Comparison of ENCODE assay signal across 8 cellular contexts in genomic region chr17:8126306-8127066, GRCh38. TPM values are rescaled to one million over a fixed set of nuclear protein-coding genes. Genes with fewer than 3 reads are reported as not detected.
DNase-seq lines count a peak whose midpoint lies in the region; ATAC-seq, FAIRE-seq and TF ChIP-seq lines count a peak whose summit lies in the region.

No MANE protein-coding gene starts in this region.

- under 1% methylated on average over 30 of the region's 61 CpGs for WGBS in hepatocyte (ENCODE audit: low lambda C conversion rate, missing lambda C conversion rate)

- H3K36me3 Mint-ChIP-seq in Caco-2 (ENCODE audit: insufficient read depth, unreplicated experiment) = peaks cover 36% of the 10 kb centered on the region
- H3K36me3 Mint-ChIP-seq in astrocyte (ENCODE audit: low read depth, unreplicated experiment) = no peaks in the 10 kb centered on the region

- no peak for FAIRE-seq in astrocyte (lab: Jason Lieb, UNC)

- H3K4me3 ChIP-seq in Caco-2 (ENCODE audit: low read depth, low read length) = peak overlapping the region; percentile 54
- H3K4me3 ChIP-seq in H7 (ENCODE audit: insufficient read depth, low read depth, low read length) = peak overlapping the region; percentile 74
- H3K4me3 ChIP-seq in PC-9 = peak overlapping the region; percentile 81
- peak overlapping the region; percentile 60 for H3K4me3 ChIP-seq in astrocyte (ENCODE audit: insufficient read depth, low read depth, low read length)
- H3K4me3 ChIP-seq in hepatocyte = peak overlapping the region; percentile 90

- H3K9me3 Mint-ChIP-seq in Caco-2 (ENCODE audit: unreplicated experiment) (no peaks in the 10 kb centered on the region), astrocyte (ENCODE audit: unreplicated experiment) (no peaks in the 10 kb centered on the region)

- peak overlapping the region; percentile 74 for H3K9ac ChIP-seq in astrocyte (ENCODE audit: low read length)

- H3K9me2 ChIP-seq in PC-9 (ENCODE audit: insufficient read depth) (no peaks in the 10 kb centered on the region), hepatocyte (replicated peaks; ENCODE audit: insufficient read depth) (no peaks in the 10 kb centered on the region)

- H3K27ac ChIP-seq in PC-9 (peak overlapping the region; percentile 34; the same call in 1 of the 2 replicates), astrocyte (ENCODE audit: low read depth, low read length) (no peak overlapping the region), hepatocyte (peak overlapping the region; percentile 10)

- peak overlapping the region; percentile 95 for H3K4me2 ChIP-seq in PC-9
- H3K4me2 ChIP-seq in astrocyte (ENCODE audit: low read length) = peak overlapping the region; percentile 97
- peak overlapping the region; percentile 88 for H3K4me2 ChIP-seq in hepatocyte

- peak; percentile 34 for ATAC-seq in sciatic nerve

- H3K27ac Mint-ChIP-seq in Caco-2 (ENCODE audit: unreplicated experiment) (peak overlapping the region; percentile 64), astrocyte (ENCODE audit: unreplicated experiment) (no peak overlapping the region)

- H4K20me1 ChIP-seq in PC-9 (ENCODE audit: insufficient read depth) (no peaks in the 10 kb centered on the region), astrocyte (ENCODE audit: insufficient read depth, low read length) (peaks cover 8% of the 10 kb centered on the region), hepatocyte (ENCODE audit: insufficient read depth, poor library complexity, severe bottlenecking) (no peaks in the 10 kb centered on the region)

- H3K27me3 Mint-ChIP-seq in Caco-2 (ENCODE audit: insufficient read depth, unreplicated experiment) = peaks cover 3% of the 10 kb centered on the region
- H3K27me3 Mint-ChIP-seq in astrocyte (ENCODE audit: low read depth, unreplicated experiment) = peaks cover 48% of the 10 kb centered on the region

- TF ChIP-seq CTCF in Caco-2 (IDR thresholded peaks at IDR 0.05; ENCODE audit: insufficient read depth in 1 of 2, low read depth in 1 of 2, low read length in 1 of 2, severe bottlenecking in 1 of 2, unreplicated experiment in 1 of 2) (no peak), PC-9 (conservative IDR thresholded peaks at IDR 0.05) (no peak), astrocyte (IDR thresholded peaks at IDR 0.05; ENCODE audit: insufficient read depth, low read depth, low read length) (no peak), hepatocyte (IDR thresholded peaks at IDR 0.05; ENCODE audit: poor library complexity) (no peak)

- H3K79me2 ChIP-seq in PC-9 (ENCODE audit: low read depth) = no peaks in the 10 kb centered on the region
- H3K79me2 ChIP-seq in astrocyte (ENCODE audit: insufficient read depth, low read length) = no peaks in the 10 kb centered on the region
- no peaks in the 10 kb centered on the region for H3K79me2 ChIP-seq in hepatocyte

- no peaks in the 10 kb centered on the region for H3K36me3 ChIP-seq in Caco-2 (ENCODE audit: control insufficient read depth, insufficient read depth, low read length)
- no peaks in the 10 kb centered on the region for H3K36me3 ChIP-seq in H7 (replicated peaks; ENCODE audit: control insufficient read depth, insufficient read depth, low read length)
- no peaks in the 10 kb centered on the region for H3K36me3 ChIP-seq in PC-9 (ENCODE audit: low read depth)
- H3K36me3 ChIP-seq in astrocyte (ENCODE audit: insufficient read depth, low read length) = no peaks in the 10 kb centered on the region
- no peaks in the 10 kb centered on the region for H3K36me3 ChIP-seq in hepatocyte (replicated peaks; ENCODE audit: insufficient read depth, low read depth)

- H3K27me3 ChIP-seq in Caco-2 (replicated peaks; ENCODE audit: control insufficient read depth, insufficient read depth, low read length) (no peaks in the 10 kb centered on the region; the same call in 1 of the 2 replicates), H7 (ENCODE audit: control insufficient read depth, insufficient read depth, low read length) (peaks cover 57% of the 10 kb centered on the region), PC-9 (ENCODE audit: insufficient read depth, low read depth) (no peaks in the 10 kb centered on the region), astrocyte (ENCODE audit: insufficient read depth, low read length) (peaks cover 20% of the 10 kb centered on the region), hepatocyte (peaks cover 29% of the 10 kb centered on the region)

- H3F3A ChIP-seq in PC-9 (ENCODE audit: insufficient read depth, low read depth) = peaks cover 11% of the 10 kb centered on the region; the same call in 1 of the 2 replicates

- peak overlapping the region; percentile 89 for H2AFZ ChIP-seq in PC-9
- H2AFZ ChIP-seq in astrocyte (ENCODE audit: low read depth, low read length) = peak overlapping the region; percentile 85
- peak overlapping the region; percentile 63 for H2AFZ ChIP-seq in hepatocyte

- POLR2A ChIA-PET in Caco-2 (lab: Charles Lee) (interaction anchor here (0.6 to 1.1 kb wide), 2 partner anchors 47 to 97 kb away, joined by 3 to 6 read pairs; no protein-coding TSS in a partner anchor), PC-9 (lab: Charles Lee; ENCODE audit: unreplicated experiment) (interaction anchor here (0.5 to 0.6 kb wide), 4 partner anchors 94 to 441 kb away, joined by 4 to 8 read pairs (median 5); no protein-coding TSS in a partner anchor)

- intact Hi-C loops in Caco-2 (cut with micrococcal nuclease; ENCODE audit: unreplicated experiment) (no loop called here), PC-9 (cut with micrococcal nuclease; ENCODE audit: unreplicated experiment) (loop anchor here (1.0 kb wide), 1 partner anchor 12 kb away; no protein-coding TSS in a partner anchor), sciatic nerve (cut with DNase I) (no loop called here)

- DNase-seq in Caco-2 (peak in 1 of 2 experiments; percentile 37), H7 (peak; percentile 92), PC-9 (peak in 1 of 2 experiments; percentile 61), astrocyte (ENCODE audit: low read depth) (no peak), hepatocyte (ENCODE audit: low spot score) (peak; percentile 79), sciatic nerve (ENCODE audit: low spot score) (peak; percentile 75), AG08395 (ENCODE audit: low spot score) (no peak), cerebellar nuclear complex (lab: John Stamatoyannopoulos, UW) (no peak)

- no peaks in the 10 kb centered on the region for H3K4me1 ChIP-seq in Caco-2
- H3K4me1 ChIP-seq in PC-9 (replicated peaks; ENCODE audit: insufficient read depth) = peaks cover 12% of the 10 kb centered on the region; the same call in 1 of the 2 replicates
- peaks cover 44% of the 10 kb centered on the region for H3K4me1 ChIP-seq in astrocyte (ENCODE audit: insufficient read depth, low read length)
- H3K4me1 ChIP-seq in hepatocyte (ENCODE audit: insufficient read depth) = peaks cover 35% of the 10 kb centered on the region

- CTCF ChIA-PET in Caco-2 (lab: Charles Lee) = interaction anchor here (0.8 to 1.0 kb wide), 2 partner anchors 12 to 32 kb away, joined by 3 to 4 read pairs; no protein-coding TSS in a partner anchor
- CTCF ChIA-PET in PC-9 (lab: Charles Lee) = no interaction called here

- peaks cover 27% of the 10 kb centered on the region for H3K4me1 Mint-ChIP-seq in Caco-2 (ENCODE audit: low read depth, unreplicated experiment)
- peaks cover 11% of the 10 kb centered on the region for H3K4me1 Mint-ChIP-seq in astrocyte (ENCODE audit: low read depth, unreplicated experiment)

- H3K4me3 Mint-ChIP-seq in Caco-2 (ENCODE audit: unreplicated experiment) = peak overlapping the region; percentile 87
- H3K4me3 Mint-ChIP-seq in astrocyte (ENCODE audit: unreplicated experiment) = peak overlapping the region; percentile 84

- no TSS peak for BruUV-seq in Caco-2 (replicated peaks; lab: Mats Ljungman, UMichigan)
- BruUV-seq in PC-9 (replicated peaks; lab: Mats Ljungman, UMichigan) = no TSS peak

- no peaks in the 10 kb centered on the region for H3K9me3 ChIP-seq in Caco-2
- no peaks in the 10 kb centered on the region for H3K9me3 ChIP-seq in PC-9 (ENCODE audit: insufficient read depth, low read depth)
- no peaks in the 10 kb centered on the region for H3K9me3 ChIP-seq in astrocyte (ENCODE audit: insufficient read depth, low read depth, low read length)
- no peaks in the 10 kb centered on the region for H3K9me3 ChIP-seq in hepatocyte (ENCODE audit: low read depth)

RNA-seq across cellular contexts. Expression of gene HES7, which starts 2.6 kb away (rescaled TPM):
- not detected in 2 replicates for total RNA-seq in Caco-2 (2022)
- total RNA-seq in H7 (2014; rRNA removed; shearing (Covaris generic)) = 1.3 and 2.1 TPM in 2 replicates
- total RNA-seq in PC-9 (2021) = 2.6 and 9.0 TPM in 2 replicates
- total RNA-seq in astrocyte = 0.64 and 1.0 TPM in 2 replicates
- total RNA-seq in hepatocyte = not detected in 2 replicates
- polyA plus RNA-seq in hepatocyte = not detected in 2 replicates
- 1.1 TPM for total RNA-seq in sciatic nerve

RNA-seq across cellular contexts. Expression of gene ALOXE3, which starts 8.2 kb away (rescaled TPM):
- total RNA-seq in Caco-2 (2022) = not detected in 2 replicates
- not detected in 2 replicates for total RNA-seq in H7 (2014; rRNA removed; shearing (Covaris generic))
- 0.70 and 1.4 TPM in 2 replicates for total RNA-seq in PC-9 (2021)
- 0.17 and 0.82 TPM in 2 replicates for total RNA-seq in astrocyte
- total RNA-seq in hepatocyte = 0.48 and 0.77 TPM in 2 replicates
- 1.5 and 2.6 TPM in 2 replicates for polyA plus RNA-seq in hepatocyte
- not detected for total RNA-seq in sciatic nerve

RNA-seq across cellular contexts. Expression of gene PER1, which starts 25.7 kb away (rescaled TPM):
- total RNA-seq in Caco-2 (2022) = 10.6 and 10.8 TPM in 2 replicates
- total RNA-seq in H7 (2014; rRNA removed; shearing (Covaris generic)) = 19.2 and 32.4 TPM in 2 replicates
- total RNA-seq in PC-9 (2021) = 60.2 and 78.7 TPM in 2 replicates
- total RNA-seq in astrocyte = 17.0 and 18.1 TPM in 2 replicates
- 35.3 and 36.5 TPM in 2 replicates for total RNA-seq in hepatocyte
- 107 and 143 TPM in 2 replicates for polyA plus RNA-seq in hepatocyte
- total RNA-seq in sciatic nerve = 182 TPM

RNA-seq across cellular contexts. Expression of gene VAMP2, which starts 36.3 kb away (rescaled TPM):
- 10.5 and 12.2 TPM in 2 replicates for total RNA-seq in Caco-2 (2022)
- 7.3 and 10.5 TPM in 2 replicates for total RNA-seq in H7 (2014; rRNA removed; shearing (Covaris generic))
- total RNA-seq in PC-9 (2021) = 29.3 and 35.1 TPM in 2 replicates
- total RNA-seq in astrocyte = 28.0 and 31.3 TPM in 2 replicates
- 8.2 and 8.5 TPM in 2 replicates for total RNA-seq in hepatocyte
- polyA plus RNA-seq in hepatocyte = 44.6 and 85.7 TPM in 2 replicates
- 108 TPM for total RNA-seq in sciatic nerve

RNA-seq across cellular contexts. Expression of gene ALOX12B, which starts 39.0 kb away (rescaled TPM):
- 0.34 and 0.39 TPM in 2 replicates for total RNA-seq in Caco-2 (2022)
- total RNA-seq in H7 (2014; rRNA removed; shearing (Covaris generic)) = not detected in 2 replicates
- total RNA-seq in PC-9 (2021) = not detected in 2 replicates
- not detected in 2 replicates for total RNA-seq in astrocyte
- total RNA-seq in hepatocyte = 0.52 and 2.0 TPM in 2 replicates
- 0.22 and 1.8 TPM in 2 replicates for polyA plus RNA-seq in hepatocyte
- not detected for total RNA-seq in sciatic nerve

Comparison
In these comparisons a context has a peak if more than half of its experiments do, and no peak if none do; other contexts are left out.
1. DNase-seq: peak in H7 (single experiment), hepatocyte (single experiment) and sciatic nerve (single experiment); none in astrocyte (single experiment), AG08395 (single experiment) and cerebellar nuclear complex (0 of 2).
2. Peak in every context shown above with its lines, with median percentiles within 50 percentile points of each other: H3K4me3 ChIP-seq, H2AFZ ChIP-seq and H3K4me2 ChIP-seq.